Comparison of ENCODE assay signal across 22 cellular contexts in genomic region chrX:65999029-65999562, GRCh38. TPM values are rescaled to one million over a fixed set of nuclear protein-coding genes. Genes with fewer than 3 reads are reported as not detected.
DNase-seq lines count a peak whose midpoint lies in the region; ATAC-seq, FAIRE-seq and TF ChIP-seq lines count a peak whose summit lies in the region.
"Had no signal": no experiment of that assay in that cellular context is flagged by ENCODE, and none has a peak within 500 bp of the region (broad histone marks: within the 10 kb centered on the region; RNA-seq: fewer than 3 reads in every experiment).

No MANE protein-coding gene starts in this region.

- H3K4me1 Mint-ChIP-seq in natural killer cell treated with Interleukin-12 subunit alpha and Interleukin-12 subunit beta and Interleukin-15 and Interleukin-18, amount 100 ng/mL, for 72 hours (ENCODE audit: low read depth in 2 of 2), result peaks cover 33 to 45% of the 10 kb centered on the region in 2 donors
- H3K4me1 Mint-ChIP-seq in natural killer cell (peaks cover 6 to 21% of the 10 kb centered on the region in 2 donors), astrocyte (ENCODE audit: low read depth, unreplicated experiment) (peaks cover 2% of the 10 kb centered on the region)
- H3K4me1 Mint-ChIP-seq: GM23338 had no signal

- FAIRE-seq in astrocyte (lab: Jason Lieb, UNC), result peak; percentile 43
- FAIRE-seq: A549, GM12878, H54 had no signal

- H3K36me3 Mint-ChIP-seq in natural killer cell treated with Interleukin-12 subunit alpha and Interleukin-12 subunit beta and Interleukin-15 and Interleukin-18, amount 100 ng/mL, for 72 hours, result no peaks in the 10 kb centered on the region
- H3K36me3 Mint-ChIP-seq in natural killer cell (no peaks in the 10 kb centered on the region), astrocyte (ENCODE audit: low read depth, unreplicated experiment) (no peaks in the 10 kb centered on the region)

- 73 to 94% (median 79%) methylated on average over 2 to 3 of the region's 3 CpGs for WGBS in spleen, 5 donors
- WGBS in adrenal gland, 4 donors, result 60 to 80% (median 76%) methylated on average over 3 of the region's 3 CpGs

- H3K27ac ChIP-seq in KOPT-K1 (ENCODE audit: low read depth, low read length, poor library complexity, severe bottlenecking) (peak overlapping the region; percentile 77), astrocyte (ENCODE audit: low read depth, low read length) (no peak overlapping the region), spleen (peak overlapping the region in 6 of 8 donors; percentile 37 to 87 (median 69)), adrenal gland (no peak overlapping the region)
- H3K27ac ChIP-seq: 22Rv1, A549 had no signal

- in situ Hi-C loops in G401 (cut with HindIII; ENCODE audit: low sequenced_read_pairs), result no loop called here

- TF ChIP-seq POLR2A in spleen (IDR thresholded peaks at IDR 0.05) (no peak), adrenal gland (IDR thresholded peaks at IDR 0.05) (no peak)

- intact Hi-C loops in natural killer cell (cut with micrococcal nuclease) (no loop called here), spleen (cut with DNase I; ENCODE audit: low total_unique reads) (no loop called here), adrenal gland (cut with DNase I) (no loop called here)

- peak overlapping the region; percentile 21 to 39 for H3K27ac Mint-ChIP-seq in natural killer cell treated with Interleukin-12 subunit alpha and Interleukin-12 subunit beta and Interleukin-15 and Interleukin-18, amount 100 ng/mL, for 72 hours
- H3K27ac Mint-ChIP-seq in natural killer cell, result no peak overlapping the region
- H3K27ac Mint-ChIP-seq in astrocyte (ENCODE audit: unreplicated experiment), result no peak overlapping the region
- H3K27ac Mint-ChIP-seq: GM23338 had no signal

- H3K36me3 ChIP-seq in KOPT-K1 (ENCODE audit: insufficient read depth, low read length) (no peaks in the 10 kb centered on the region), astrocyte (ENCODE audit: insufficient read depth, low read length) (no peaks in the 10 kb centered on the region), spleen (no peaks in the 10 kb centered on the region), adrenal gland (replicated peaks in 1 of 2) (no peaks in the 10 kb centered on the region)

- H3K4me3 ChIP-seq in astrocyte (ENCODE audit: insufficient read depth, low read depth, low read length), result no peak overlapping the region
- H3K4me3 ChIP-seq in spleen, result no peak overlapping the region
- no peak overlapping the region for H3K4me3 ChIP-seq in adrenal gland
- H3K4me3 ChIP-seq: A549, GM12878, GM23338 had no signal

- H3K4me2 ChIP-seq in astrocyte (ENCODE audit: low read length), result no peak overlapping the region
- H3K4me2 ChIP-seq: A549, GM23338 had no signal

- TF ChIP-seq CTCF in natural killer cell (IDR thresholded peaks at IDR 0.05) (no peak), astrocyte (IDR thresholded peaks at IDR 0.05; ENCODE audit: insufficient read depth, low read depth, low read length) (no peak), spleen (IDR thresholded peaks at IDR 0.05 in 8 of 11, conservative IDR thresholded peaks at IDR 0.05 in 3 of 11) (no peak), adrenal gland (IDR thresholded peaks at IDR 0.05) (no peak)

- H2AFZ ChIP-seq in astrocyte (ENCODE audit: low read depth, low read length), result no peak overlapping the region
- H2AFZ ChIP-seq: GM23338 had no signal

- no peaks in the 10 kb centered on the region for H3K79me2 ChIP-seq in astrocyte (ENCODE audit: insufficient read depth, low read length)

- no peak for DNase-seq in natural killer cell treated with Interleukin-12 subunit alpha and Interleukin-12 subunit beta and Interleukin-15 and Interleukin-18, amount 100 ng/mL, for 72 hours (ENCODE audit: low spot score)
- DNase-seq in natural killer cell (no peak), astrocyte (ENCODE audit: low read depth) (no peak), spleen (no peak), adrenal gland (no peak), G401 (ENCODE audit: low spot score) (no peak)
- DNase-seq in stimulated activated CD4-positive, alpha-beta T cell treated with anti-CD3 and anti-CD28 coated beads, Interleukin-2, amount 100 ng/mL, for 24 hours, result no peak
- DNase-seq: AML-193, Caco-2, DMS153, DMS79, GF-D8, HCEC 1CT had no signal

- H3K9me3 ChIP-seq in KOPT-K1 (ENCODE audit: insufficient read depth, low read length, poor library complexity, severe bottlenecking), result no peaks in the 10 kb centered on the region
- no peaks in the 10 kb centered on the region for H3K9me3 ChIP-seq in astrocyte (ENCODE audit: insufficient read depth, low read depth, low read length)
- H3K9me3 ChIP-seq in spleen, result no peaks in the 10 kb centered on the region
- no peaks in the 10 kb centered on the region for H3K9me3 ChIP-seq in adrenal gland (replicated peaks in 1 of 3)
- H3K9me3 ChIP-seq: A549, Caco-2 had no signal

- no peak overlapping the region for H3K9ac ChIP-seq in astrocyte (ENCODE audit: low read length)

- no peaks in the 10 kb centered on the region for H4K20me1 ChIP-seq in astrocyte (ENCODE audit: insufficient read depth, low read length)

- H3K9me3 Mint-ChIP-seq in natural killer cell treated with Interleukin-12 subunit alpha and Interleukin-12 subunit beta and Interleukin-15 and Interleukin-18, amount 100 ng/mL, for 72 hours, result no peaks in the 10 kb centered on the region
- no peaks in the 10 kb centered on the region for H3K9me3 Mint-ChIP-seq in natural killer cell
- no peaks in the 10 kb centered on the region for H3K9me3 Mint-ChIP-seq in astrocyte (ENCODE audit: unreplicated experiment)
- H3K9me3 Mint-ChIP-seq: GM23338 had no signal

- H3K27me3 ChIP-seq in astrocyte (ENCODE audit: insufficient read depth, low read length) (no peaks in the 10 kb centered on the region), spleen (replicated peaks in 1 of 7) (no peaks in the 10 kb centered on the region), adrenal gland (peaks cover 18% of the 10 kb centered on the region)

- no peak overlapping the region for H3K4me3 Mint-ChIP-seq in natural killer cell treated with Interleukin-12 subunit alpha and Interleukin-12 subunit beta and Interleukin-15 and Interleukin-18, amount 100 ng/mL, for 72 hours
- H3K4me3 Mint-ChIP-seq in natural killer cell (no peak overlapping the region), astrocyte (ENCODE audit: unreplicated experiment) (no peak overlapping the region)
- H3K4me3 Mint-ChIP-seq: GM23338 had no signal

- peaks cover 0 to 2% of the 10 kb centered on the region in 2 donors for H3K27me3 Mint-ChIP-seq in natural killer cell treated with Interleukin-12 subunit alpha and Interleukin-12 subunit beta and Interleukin-15 and Interleukin-18, amount 100 ng/mL, for 72 hours
- H3K27me3 Mint-ChIP-seq in natural killer cell (ENCODE audit: low read depth in 2 of 2) (no peaks in the 10 kb centered on the region), astrocyte (ENCODE audit: low read depth, unreplicated experiment) (no peaks in the 10 kb centered on the region)

- H3K4me1 ChIP-seq in astrocyte (ENCODE audit: insufficient read depth, low read length) (no peaks in the 10 kb centered on the region), spleen (peaks cover 5 to 51% (median 22%) of the 10 kb centered on the region in 6 donors), adrenal gland (replicated peaks in 1 of 2) (no peaks in the 10 kb centered on the region)
- H3K4me1 ChIP-seq: A549, Caco-2 had no signal

- ATAC-seq in natural killer cell treated with Interleukin-12 subunit alpha and Interleukin-12 subunit beta and Interleukin-15 and Interleukin-18, amount 100 ng/mL, for 72 hours, result no peak
- no peak for ATAC-seq in natural killer cell
- ATAC-seq: A549, GM12878, GM23338 had no signal

RNA-seq across cellular contexts. Expression of gene VSIG4, which starts 40.8 kb away (rescaled TPM):
- total RNA-seq in natural killer cell treated with Interleukin-12 subunit alpha and Interleukin-12 subunit beta and Interleukin-15 and Interleukin-18, amount 100 ng/mL, for 72 hours, result not detected
- 1 to 10 TPM in 1 of 3 donors, under 1 TPM in 1, not detected in 1; 0.32 to 1.3 TPM for total RNA-seq in natural killer cell
- total RNA-seq in astrocyte, result not detected in 2 replicates
- total RNA-seq in spleen, result 100 to 1,000 TPM in 2 of 7 donors, 10 to 100 TPM in 4, 1 to 10 TPM in 1; 6.3 to 255 (median 84.1) TPM
- polyA plus RNA-seq in spleen, result 10 to 100 TPM; 21.6 to 34.6 (median 22.1) TPM
- 100 to 1,000 TPM; 120 to 609 (median 229) TPM for total RNA-seq in adrenal gland
- 10 to 100 TPM; 47.0 to 76.0 (median 65.6) TPM for polyA plus RNA-seq in adrenal gland
- total RNA-seq in G401 (2014; rRNA removed; shearing (Covaris generic)), result not detected in 2 replicates
- total RNA-seq: Caco-2, Daoy, GM23338, HT1080 had no signal
- polyA plus RNA-seq: A549, BJ, GM23338 had no signal

Comparison
In these comparisons a context has a peak if more than half of its experiments do, and no peak if none do; other contexts are left out.
1. H3K27ac Mint-ChIP-seq: peak in natural killer cell treated with Interleukin-12 subunit alpha and Interleukin-12 subunit beta and Interleukin-15 and Interleukin-18, amount 100 ng/mL, for 72 hours (2 of 2); none in natural killer cell (0 of 2) and astrocyte (single experiment).
2. H3K27ac ChIP-seq: peak in KOPT-K1 (single experiment) and spleen (6 of 8); none in astrocyte (single experiment) and adrenal gland (0 of 5).